ENCODE assay signal across 13 cellular contexts in the genomic region with DNA sequence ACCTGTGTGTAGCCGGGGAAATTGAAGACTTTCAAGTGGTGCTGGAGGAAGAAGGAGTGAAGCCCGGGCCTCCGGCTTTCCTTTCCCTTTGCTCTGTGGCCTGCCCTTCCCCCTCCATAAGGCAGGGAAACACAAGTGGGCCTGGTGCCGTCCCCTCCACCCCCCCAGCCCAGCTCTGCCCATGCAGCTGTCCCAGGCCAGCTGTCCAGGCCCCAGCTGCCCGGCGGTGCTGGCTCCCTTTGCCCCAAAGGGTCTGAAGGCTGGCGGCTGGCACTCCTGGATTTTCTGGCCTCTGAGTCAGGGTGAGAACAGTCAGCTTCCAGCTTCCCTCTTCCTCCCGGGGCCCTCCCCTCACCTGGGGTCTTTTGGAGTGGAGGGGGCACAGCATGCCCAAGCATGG. TPM values are rescaled to one million over a fixed set of nuclear protein-coding genes. Genes with fewer than 3 reads are reported as not detected.
A peak's percentile ranks its signal among the peaks of the same experiment; 100 is the strongest.
DNase-seq lines count a peak whose midpoint lies in the region; ATAC-seq and TF ChIP-seq lines count a peak whose summit lies in the region.
"Had no signal": no experiment of that assay in that cellular context is flagged by ENCODE, and none has a peak within 500 bp of the region (broad histone marks: within the 10 kb centered on the region; RNA-seq: fewer than 3 reads in every experiment).

No MANE protein-coding gene starts in this region.

- WGBS in upper lobe of left lung, 2 donors, result 37 to 54% methylated on average over 7 to 8 of the region's 8 CpGs

- H3K27ac ChIP-seq in coronary artery, result peak overlapping the region; percentile 76 to 86
- H3K27ac ChIP-seq in neural progenitor cell, result peak overlapping the region; percentile 29
- H3K27ac ChIP-seq in upper lobe of left lung, result peak overlapping the region; percentile 67 to 91 (median 78)

- no peaks in the 10 kb centered on the region for H3F3A ChIP-seq in neural progenitor cell (ENCODE audit: low read depth)

- H3K79me2 ChIP-seq in neural progenitor cell (ENCODE audit: low read depth), result no peaks in the 10 kb centered on the region

- H3K4me3 Mint-ChIP-seq in activated naive CD4-positive, alpha-beta T cell treated with anti-CD3 and anti-CD28 coated beads, Interleukin-2, amount 50 U/mL, for 24 hours, result no peak overlapping the region
- H3K4me3 Mint-ChIP-seq in activated naive CD4-positive, alpha-beta T cell treated with anti-CD3 and anti-CD28 coated beads, Interleukin-2, amount 10 ng/mL, durations not matched to agents 7 days and 5 days, result no peak overlapping the region
- H3K4me3 Mint-ChIP-seq in neural progenitor cell, result no peak overlapping the region
- H3K4me3 Mint-ChIP-seq: HFFc6 had no signal

- H3K4me1 ChIP-seq in neural progenitor cell, result peaks cover 31% of the 10 kb centered on the region
- peaks cover 41 to 53% (median 42%) of the 10 kb centered on the region in 4 donors for H3K4me1 ChIP-seq in upper lobe of left lung

- H3K36me3 ChIP-seq in neural progenitor cell, result no peaks in the 10 kb centered on the region
- H3K36me3 ChIP-seq in upper lobe of left lung, result peaks cover 0 to 7% (median 2%) of the 10 kb centered on the region in 4 donors

- H3K9me3 ChIP-seq in neural progenitor cell (ENCODE audit: low read depth), result no peaks in the 10 kb centered on the region
- H3K9me3 ChIP-seq in upper lobe of left lung, result no peaks in the 10 kb centered on the region

- peaks cover 38% of the 10 kb centered on the region for H3K36me3 Mint-ChIP-seq in activated naive CD4-positive, alpha-beta T cell treated with anti-CD3 and anti-CD28 coated beads, Interleukin-2, amount 50 U/mL, for 24 hours
- peaks cover 42% of the 10 kb centered on the region for H3K36me3 Mint-ChIP-seq in activated naive CD4-positive, alpha-beta T cell treated with anti-CD3 and anti-CD28 coated beads, Interleukin-2, amount 10 ng/mL, durations not matched to agents 7 days and 5 days
- H3K36me3 Mint-ChIP-seq in neural progenitor cell, result peaks cover 18% of the 10 kb centered on the region

- H2AFZ ChIP-seq in neural progenitor cell (replicated peaks), result no peak overlapping the region

- H3K27ac Mint-ChIP-seq in activated naive CD4-positive, alpha-beta T cell treated with anti-CD3 and anti-CD28 coated beads, Interleukin-2, amount 50 U/mL, for 24 hours, result peak overlapping the region; percentile 82
- H3K27ac Mint-ChIP-seq in activated naive CD4-positive, alpha-beta T cell treated with anti-CD3 and anti-CD28 coated beads, Interleukin-2, amount 10 ng/mL, durations not matched to agents 7 days and 5 days, result no peak overlapping the region
- peak overlapping the region; percentile 87 for H3K27ac Mint-ChIP-seq in neural progenitor cell
- H3K27ac Mint-ChIP-seq: HFFc6 had no signal

- ATAC-seq in upper lobe of left lung (ENCODE audit: low FRiP score in 2 of 2) (no peak), GM18502 (IDR thresholded peaks at IDR 0.05; ENCODE audit: poor library complexity, unreplicated experiment) (no peak), GM21825 (IDR thresholded peaks at IDR 0.05; ENCODE audit: unreplicated experiment) (no peak)
- ATAC-seq: left lobe of liver had no signal

- no peak for TF ChIP-seq EP300 in upper lobe of left lung (IDR thresholded peaks at IDR 0.05)

- H3K27me3 ChIP-seq in neural progenitor cell, result no peaks in the 10 kb centered on the region
- no peaks in the 10 kb centered on the region for H3K27me3 ChIP-seq in upper lobe of left lung

- TF ChIP-seq CTCF in coronary artery (IDR thresholded peaks at IDR 0.05) (no peak), neural progenitor cell (IDR thresholded peaks at IDR 0.05) (no peak), upper lobe of left lung (IDR thresholded peaks at IDR 0.05) (no peak)

- H4K20me1 ChIP-seq in neural progenitor cell (ENCODE audit: low read depth), result no peaks in the 10 kb centered on the region

- CTCF ChIA-PET in activated naive CD4-positive, alpha-beta T cell treated with anti-CD3 and anti-CD28 coated beads, Interleukin-2, amount 10 ng/mL, durations not matched to agents 7 days and 5 days (lab: Charles Lee), result interaction anchor here (1.0 to 2.1 kb wide), 2 partner anchors 21 to 36 kb away, joined by 4 to 7 read pairs; no protein-coding TSS in a partner anchor

- DNase-seq in activated naive CD4-positive, alpha-beta T cell treated with anti-CD3 and anti-CD28 coated beads, Interleukin-2, amount 10 ng/mL, durations not matched to agents 7 days and 5 days, result no peak
- DNase-seq in coronary artery (ENCODE audit: low spot score) (no peak), neural progenitor cell (ENCODE audit: low spot score) (no peak), upper lobe of left lung (no peak), dermis blood vessel endothelial cell (no peak)
- DNase-seq: activated CD4-positive, CD25-positive, alpha-beta regulatory T cell treated with anti-CD3 and anti-CD28 coated beads, Interleukin-2, amount 50 U/mL, for 72 hours; HFFc6; NCI-H2107; trophoblast cell had no signal

- H3K9me3 Mint-ChIP-seq in activated naive CD4-positive, alpha-beta T cell treated with anti-CD3 and anti-CD28 coated beads, Interleukin-2, amount 50 U/mL, for 24 hours, result no peaks in the 10 kb centered on the region
- no peaks in the 10 kb centered on the region for H3K9me3 Mint-ChIP-seq in activated naive CD4-positive, alpha-beta T cell treated with anti-CD3 and anti-CD28 coated beads, Interleukin-2, amount 10 ng/mL, durations not matched to agents 7 days and 5 days
- H3K9me3 Mint-ChIP-seq in neural progenitor cell, result no peaks in the 10 kb centered on the region
- H3K9me3 Mint-ChIP-seq: HFFc6 had no signal

- H3K4me2 ChIP-seq in neural progenitor cell, result no peak overlapping the region

- no peak for TF ChIP-seq POLR2A in upper lobe of left lung (IDR thresholded peaks at IDR 0.05)

- no peak overlapping the region for H3K9ac ChIP-seq in neural progenitor cell

- no peaks in the 10 kb centered on the region for H3K27me3 Mint-ChIP-seq in activated naive CD4-positive, alpha-beta T cell treated with anti-CD3 and anti-CD28 coated beads, Interleukin-2, amount 50 U/mL, for 24 hours
- H3K27me3 Mint-ChIP-seq in activated naive CD4-positive, alpha-beta T cell treated with anti-CD3 and anti-CD28 coated beads, Interleukin-2, amount 10 ng/mL, durations not matched to agents 7 days and 5 days, result no peaks in the 10 kb centered on the region
- H3K27me3 Mint-ChIP-seq in neural progenitor cell (ENCODE audit: insufficient read depth, low read depth), result peaks cover 6% of the 10 kb centered on the region

- no peak overlapping the region for H3K4me3 ChIP-seq in coronary artery
- no peak overlapping the region for H3K4me3 ChIP-seq in neural progenitor cell
- H3K4me3 ChIP-seq in upper lobe of left lung, result no peak overlapping the region

- H3K4me1 Mint-ChIP-seq in activated naive CD4-positive, alpha-beta T cell treated with anti-CD3 and anti-CD28 coated beads, Interleukin-2, amount 50 U/mL, for 24 hours, result peaks cover 84% of the 10 kb centered on the region
- peaks cover 77% of the 10 kb centered on the region for H3K4me1 Mint-ChIP-seq in activated naive CD4-positive, alpha-beta T cell treated with anti-CD3 and anti-CD28 coated beads, Interleukin-2, amount 10 ng/mL, durations not matched to agents 7 days and 5 days
- peaks cover 40% of the 10 kb centered on the region for H3K4me1 Mint-ChIP-seq in neural progenitor cell

RNA-seq across cellular contexts. Expression of a gene that starts 27.7 kb away (rescaled TPM):
- 8.8 and 16.2 TPM in 2 replicates for total RNA-seq in neural progenitor cell (ENCODE audit: low replicate concordance)
- 100 to 1,000 TPM in 2 of 6 donors, 10 to 100 TPM in 4; 29.8 to 148 (median 69.9) TPM for total RNA-seq in upper lobe of left lung
- 8.5 and 14.1 TPM in 2 replicates for total RNA-seq in dermis blood vessel endothelial cell

Comparison
In these comparisons a context has a peak if more than half of its experiments do, and no peak if none do; other contexts are left out.
1. H3K27ac ChIP-seq: peak in every context shown above with its lines; median percentile 81 in coronary artery; 78 in upper lobe of left lung; 29 in neural progenitor cell.